Comparison of ENCODE assay signal across 22 cellular contexts in genomic region chr5:105898183-105898582, GRCh38.
"Had no signal": no experiment of that assay in that cellular context is flagged by ENCODE, and none has a peak within 500 bp of the region (broad histone marks: within the 10 kb centered on the region; RNA-seq: fewer than 3 reads in every experiment).

No MANE protein-coding gene starts in this region.

- H3K4me1 ChIP-seq: esophagus squamous epithelium, gastroesophageal sphincter, pancreas, prostate gland, right lobe of liver, testis, upper lobe of right lung, vagina had no signal

- H3K9me3 ChIP-seq: esophagus squamous epithelium, gastroesophageal sphincter, pancreas, prostate gland, right lobe of liver, testis, tibial nerve, upper lobe of right lung, vagina had no signal

- H3K4me1 Mint-ChIP-seq: naive B cell; stimulated activated naive B cell treated with anti-CD40 and anti-IgM and Interleukin-4, amounts not matched to agents 10 μg/mL and 1 μg/mL and 100 μg/mL, for 72 hours; stimulated activated naive CD8-positive, alpha-beta T cell treated with anti-CD3 and anti-CD28 coated beads, Interleukin-15, amount 100 ng/mL, for 72 hours had no signal

- H3K4me3 ChIP-seq: esophagus squamous epithelium, gastroesophageal sphincter, lung, pancreas, prostate gland, right lobe of liver, testis, tibial nerve, upper lobe of right lung, vagina had no signal

- H3K27ac Mint-ChIP-seq: naive B cell; stimulated activated naive B cell treated with anti-CD40 and anti-IgM and Interleukin-4, amounts not matched to agents 10 μg/mL and 1 μg/mL and 100 μg/mL, for 72 hours; stimulated activated naive CD8-positive, alpha-beta T cell treated with anti-CD3 and anti-CD28 coated beads, Interleukin-15, amount 100 ng/mL, for 72 hours had no signal

- DNase-seq: effector memory CD4-positive, alpha-beta T cell; esophagus squamous epithelium; foreskin fibroblast; kidney; left cardiac atrium; left ventricle myocardium superior; mesenchymal stem cell; naive B cell; nucleus accumbens; pancreas; right lobe of liver; stimulated activated CD4-positive, alpha-beta T cell treated with anti-CD3 and anti-CD28 coated beads, Interleukin-1b, Interleukin-23, amount 100 ng/mL, for 48 hours; stimulated activated CD4-positive, alpha-beta T cell treated with anti-CD3 and anti-CD28 coated beads, Interleukin-4, amount 100 ng/mL, for 24 hours; stimulated activated naive B cell treated with anti-CD40 and anti-IgM and Interleukin-4, amounts not matched to agents 10 μg/mL and 1 μg/mL and 100 μg/mL, for 72 hours; stimulated activated naive CD8-positive, alpha-beta T cell treated with anti-CD3 and anti-CD28 coated beads, Interleukin-15, amount 100 ng/mL, for 72 hours; testis; upper lobe of right lung had no signal

- H3K27me3 ChIP-seq: esophagus squamous epithelium, gastroesophageal sphincter, pancreas, right lobe of liver, testis, tibial nerve, upper lobe of right lung, vagina had no signal

- H3K27me3 Mint-ChIP-seq: naive B cell; stimulated activated naive B cell treated with anti-CD40 and anti-IgM and Interleukin-4, amounts not matched to agents 10 μg/mL and 1 μg/mL and 100 μg/mL, for 72 hours; stimulated activated naive CD8-positive, alpha-beta T cell treated with anti-CD3 and anti-CD28 coated beads, Interleukin-15, amount 100 ng/mL, for 72 hours had no signal

- H3K27ac ChIP-seq: esophagus squamous epithelium, gastroesophageal sphincter, pancreas, prostate gland, right lobe of liver, testis, tibial nerve, upper lobe of right lung, vagina had no signal

- H3K36me3 Mint-ChIP-seq: naive B cell; stimulated activated naive B cell treated with anti-CD40 and anti-IgM and Interleukin-4, amounts not matched to agents 10 μg/mL and 1 μg/mL and 100 μg/mL, for 72 hours had no signal

- FAIRE-seq: kidney, pancreas had no signal

- H3K4me3 Mint-ChIP-seq: naive B cell; stimulated activated naive B cell treated with anti-CD40 and anti-IgM and Interleukin-4, amounts not matched to agents 10 μg/mL and 1 μg/mL and 100 μg/mL, for 72 hours; stimulated activated naive CD8-positive, alpha-beta T cell treated with anti-CD3 and anti-CD28 coated beads, Interleukin-15, amount 100 ng/mL, for 72 hours had no signal

- ATAC-seq: gastroesophageal sphincter; left cardiac atrium; left ventricle myocardium superior; pancreas; right lobe of liver; stimulated activated naive B cell treated with anti-CD40 and anti-IgM and Interleukin-4, amounts not matched to agents 10 μg/mL and 1 μg/mL and 100 μg/mL, for 72 hours; stimulated activated naive CD8-positive, alpha-beta T cell treated with anti-CD3 and anti-CD28 coated beads, Interleukin-15, amount 100 ng/mL, for 72 hours; upper lobe of right lung had no signal

- H3K36me3 ChIP-seq: esophagus squamous epithelium, gastroesophageal sphincter, pancreas, prostate gland, right lobe of liver, tibial nerve, upper lobe of right lung, vagina had no signal
